1 cellular context compared by ENCODE assay signal in the genomic region with DNA sequence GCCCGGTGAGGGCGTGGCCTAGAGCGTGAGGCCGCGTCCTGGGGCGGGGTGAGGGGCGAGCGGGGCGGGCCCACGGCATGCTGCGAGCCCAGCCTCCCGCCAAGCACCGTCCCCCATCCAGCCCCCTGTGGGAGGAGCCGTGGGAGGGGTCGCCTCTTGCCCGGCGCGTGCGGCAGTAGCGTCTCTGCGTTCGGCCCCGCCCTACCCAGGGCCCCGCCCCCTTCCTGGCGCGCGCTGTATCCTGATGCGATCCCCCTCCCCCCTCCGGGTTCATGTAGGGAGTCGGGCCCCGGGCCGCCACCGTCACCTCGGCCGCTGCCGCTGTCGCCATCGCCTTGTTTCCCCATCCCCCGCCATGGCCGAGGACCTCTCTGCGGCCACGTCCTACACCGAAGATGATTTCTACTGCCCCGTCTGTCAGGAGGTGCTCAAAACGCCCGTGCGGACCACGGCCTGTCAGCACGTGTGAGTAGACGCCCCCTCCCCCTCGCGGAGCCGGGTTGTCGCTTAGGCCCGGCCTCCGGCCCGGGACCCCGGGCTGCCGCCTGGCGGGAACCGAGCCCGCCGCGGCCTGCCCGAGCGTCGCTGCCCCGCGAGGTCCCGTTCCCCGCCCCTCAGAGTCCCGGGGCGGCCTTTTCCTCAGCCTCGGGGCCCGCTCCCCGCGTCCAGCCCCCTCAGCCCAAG.
TF ChIP-seq lines count a peak whose summit lies in the region.

No MANE protein-coding gene starts in this region.

TF ChIP-seq in HEK293, 187 proteins besides CTCF, POLR2A, EP300 and RAD21 (continued from another document):
- TF ChIP-seq TRIM28 (IDR thresholded peaks at IDR 0.05; ENCODE audit: borderline replicate concordance, low read length), result no peak
